ENCODE assay signal across 33 cellular contexts in genomic region chr17:7025240-7025639, GRCh38. TPM values are rescaled to one million over a fixed set of nuclear protein-coding genes. Genes with fewer than 3 reads are reported as not detected.
A peak's percentile ranks its signal among the peaks of the same experiment; 100 is the strongest.
DNase-seq lines count a peak whose midpoint lies in the region; ATAC-seq and TF ChIP-seq lines count a peak whose summit lies in the region.
"Had no signal": no experiment of that assay in that cellular context is flagged by ENCODE, and none has a peak within 500 bp of the region (broad histone marks: within the 10 kb centered on the region; RNA-seq: fewer than 3 reads in every experiment).

No MANE protein-coding gene starts in this region.

- POLR2A ChIA-PET in PC-3 (lab: Charles Lee; ENCODE audit: unreplicated experiment) = no interaction called here

- no peak overlapping the region for H3K4me2 ChIP-seq in PC-3 (ENCODE audit: low read length)
- H3K4me2 ChIP-seq: smooth muscle cell had no signal

- no peaks in the 10 kb centered on the region for H3K9me3 Mint-ChIP-seq in activated naive CD8-positive, alpha-beta T cell (ENCODE audit: low read depth)
- H3K9me3 Mint-ChIP-seq in activated naive CD8-positive, alpha-beta T cell treated with anti-CD3 and anti-CD28 coated beads, Interleukin-2, amount 50 U/mL, for 24 hours = peaks cover 4% of the 10 kb centered on the region
- peaks cover 7% of the 10 kb centered on the region for H3K9me3 Mint-ChIP-seq in activated T-helper 1 cell treated with anti-CD3 and anti-CD28 coated beads, Interleukin-12 subunit alpha, Interleukin-12 subunit beta, Interleukin-2, Interleukin-4 antibody, amounts not matched to agents 30 ng/mL and 10 ng/mL and 1 ng/mL, durations not matched to agents 14 hours and 24 hours and 36 hours
- H3K9me3 Mint-ChIP-seq: naive thymus-derived CD4-positive, alpha-beta T cell had no signal

- no peaks in the 10 kb centered on the region for H4K20me1 ChIP-seq in PC-3 (ENCODE audit: low read length)

- CTCF ChIA-PET in PC-3 (lab: Charles Lee) = interaction anchor here (0.6 kb wide), 1 partner anchor 108 kb away, joined by 3 read pairs; no protein-coding TSS in a partner anchor

- DNase-seq in activated naive CD8-positive, alpha-beta T cell treated with anti-CD3 and anti-CD28 coated beads, Interleukin-2, amount 50 U/mL, for 24 hours = no peak
- no peak for DNase-seq in activated T-helper 1 cell treated with anti-CD3 and anti-CD28 coated beads, Interleukin-12 subunit alpha, Interleukin-12 subunit beta, Interleukin-2, Interleukin-4 antibody, amounts not matched to agents 30 ng/mL and 10 ng/mL and 1 ng/mL, durations not matched to agents 14 hours and 24 hours and 36 hours (ENCODE audit: low spot score)
- DNase-seq in kidney tubule cell (ENCODE audit: low spot score) (peak; percentile 65), renal cortical epithelial cell (ENCODE audit: low read depth) (peak; percentile 61), NCI-H1694 (lab: John Stamatoyannopoulos, UW) (no peak), NCI-H748 treated with DMSO at 0.1 percent for 48 hours (lab: John Stamatoyannopoulos, UW) (no peak), PC-3 (no peak)
- DNase-seq: 8988T; activated CD4-positive, alpha-beta T cell treated with anti-CD3 and anti-CD28 coated beads, Interleukin-2, amount 50 U/mL, for 4 hours; activated CD4-positive, CD25-positive, alpha-beta regulatory T cell; activated CD8-positive, alpha-beta memory T cell treated with anti-CD3 and anti-CD28 coated beads, Interleukin-2, amount 10 ng/mL, durations not matched to agents 7 days and 5 days; activated T-cell treated with anti-CD3 and anti-CD28 coated beads, Interleukin-2, amount 50 U/mL, for 48 hours; adrenal gland; KG1; left lung; naive thymus-derived CD4-positive, alpha-beta T cell; NCI-H1092 treated with DMSO at 0.1 percent for 48 hours; NCI-H1930; NCI-H524 treated with DMSO at 0.1 percent for 48 hours; stimulated activated naive CD4-positive, alpha-beta T cell; T-helper 1 cell; testis; uterus had no signal

- no peak for ATAC-seq in activated naive CD8-positive, alpha-beta T cell treated with anti-CD3 and anti-CD28 coated beads, Interleukin-2, amount 50 U/mL, for 24 hours
- no peak for ATAC-seq in PC-3
- ATAC-seq: activated CD8-positive, alpha-beta memory T cell treated with anti-CD3 and anti-CD28 coated beads, Interleukin-2, amount 10 ng/mL, durations not matched to agents 7 days and 5 days; left lung; naive thymus-derived CD4-positive, alpha-beta T cell had no signal

- H3K4me1 ChIP-seq in PC-3 (ENCODE audit: insufficient read depth, low read length) = peaks cover 4% of the 10 kb centered on the region; the same call in 1 of the 2 replicates

- H3K4me3 ChIP-seq in PC-3 (ENCODE audit: low read length) = no peak overlapping the region
- H3K4me3 ChIP-seq: adrenal gland, SK-N-MC, smooth muscle cell, testis, uterus had no signal

- H3K9ac ChIP-seq in PC-3 (ENCODE audit: low read length) = no peak overlapping the region

- no TSS peak for BruUV-seq in PC-3 (replicated peaks; lab: Mats Ljungman, UMichigan)

- no peak overlapping the region for H2AFZ ChIP-seq in PC-3 (ENCODE audit: low read length)

- H3K4me1 Mint-ChIP-seq in activated naive CD8-positive, alpha-beta T cell (ENCODE audit: low read depth) = peaks cover 38% of the 10 kb centered on the region
- H3K4me1 Mint-ChIP-seq in activated naive CD8-positive, alpha-beta T cell treated with anti-CD3 and anti-CD28 coated beads, Interleukin-2, amount 50 U/mL, for 24 hours = peaks cover 48% of the 10 kb centered on the region
- peaks cover 65% of the 10 kb centered on the region for H3K4me1 Mint-ChIP-seq in activated T-helper 1 cell treated with anti-CD3 and anti-CD28 coated beads, Interleukin-12 subunit alpha, Interleukin-12 subunit beta, Interleukin-2, Interleukin-4 antibody, amounts not matched to agents 30 ng/mL and 10 ng/mL and 1 ng/mL, durations not matched to agents 14 hours and 24 hours and 36 hours (ENCODE audit: low read depth)

- H3K27me3 Mint-ChIP-seq in activated naive CD8-positive, alpha-beta T cell = no peaks in the 10 kb centered on the region
- H3K27me3 Mint-ChIP-seq in activated naive CD8-positive, alpha-beta T cell treated with anti-CD3 and anti-CD28 coated beads, Interleukin-2, amount 50 U/mL, for 24 hours = peaks cover 11% of the 10 kb centered on the region
- H3K27me3 Mint-ChIP-seq in activated T-helper 1 cell treated with anti-CD3 and anti-CD28 coated beads, Interleukin-12 subunit alpha, Interleukin-12 subunit beta, Interleukin-2, Interleukin-4 antibody, amounts not matched to agents 30 ng/mL and 10 ng/mL and 1 ng/mL, durations not matched to agents 14 hours and 24 hours and 36 hours (ENCODE audit: insufficient read depth) = peaks cover 2% of the 10 kb centered on the region
- H3K27me3 Mint-ChIP-seq: activated CD8-positive, alpha-beta memory T cell treated with anti-CD3 and anti-CD28 coated beads, Interleukin-2, amount 10 ng/mL, durations not matched to agents 7 days and 5 days; naive thymus-derived CD4-positive, alpha-beta T cell had no signal

- no peak overlapping the region for H3K27ac Mint-ChIP-seq in activated naive CD8-positive, alpha-beta T cell
- no peak overlapping the region for H3K27ac Mint-ChIP-seq in activated naive CD8-positive, alpha-beta T cell treated with anti-CD3 and anti-CD28 coated beads, Interleukin-2, amount 50 U/mL, for 24 hours
- H3K27ac Mint-ChIP-seq in activated T-helper 1 cell treated with anti-CD3 and anti-CD28 coated beads, Interleukin-12 subunit alpha, Interleukin-12 subunit beta, Interleukin-2, Interleukin-4 antibody, amounts not matched to agents 30 ng/mL and 10 ng/mL and 1 ng/mL, durations not matched to agents 14 hours and 24 hours and 36 hours = peak overlapping the region; percentile 23
- H3K27ac Mint-ChIP-seq: activated CD8-positive, alpha-beta memory T cell treated with anti-CD3 and anti-CD28 coated beads, Interleukin-2, amount 10 ng/mL, durations not matched to agents 7 days and 5 days had no signal

- no peaks in the 10 kb centered on the region for H3K27me3 ChIP-seq in PC-3 (ENCODE audit: low read length)
- H3K27me3 ChIP-seq: adrenal gland, testis had no signal

- no peaks in the 10 kb centered on the region for H3K9me2 ChIP-seq in PC-3 (replicated peaks; ENCODE audit: low read length)

- H3K27ac ChIP-seq in PC-3 (ENCODE audit: low read length) = no peak overlapping the region
- H3K27ac ChIP-seq: adrenal gland, epithelial cell of prostate, left lung, right atrium auricular region, SK-N-MC, testis had no signal

- no peaks in the 10 kb centered on the region for H3K36me3 Mint-ChIP-seq in activated naive CD8-positive, alpha-beta T cell
- peaks cover 3% of the 10 kb centered on the region for H3K36me3 Mint-ChIP-seq in activated naive CD8-positive, alpha-beta T cell treated with anti-CD3 and anti-CD28 coated beads, Interleukin-2, amount 50 U/mL, for 24 hours (ENCODE audit: low read depth)
- peaks cover 4% of the 10 kb centered on the region for H3K36me3 Mint-ChIP-seq in activated T-helper 1 cell treated with anti-CD3 and anti-CD28 coated beads, Interleukin-12 subunit alpha, Interleukin-12 subunit beta, Interleukin-2, Interleukin-4 antibody, amounts not matched to agents 30 ng/mL and 10 ng/mL and 1 ng/mL, durations not matched to agents 14 hours and 24 hours and 36 hours (ENCODE audit: low read depth)

- peak overlapping the region; percentile 27 for H3K4me3 Mint-ChIP-seq in activated naive CD8-positive, alpha-beta T cell
- H3K4me3 Mint-ChIP-seq in activated naive CD8-positive, alpha-beta T cell treated with anti-CD3 and anti-CD28 coated beads, Interleukin-2, amount 50 U/mL, for 24 hours = no peak overlapping the region
- H3K4me3 Mint-ChIP-seq in activated T-helper 1 cell treated with anti-CD3 and anti-CD28 coated beads, Interleukin-12 subunit alpha, Interleukin-12 subunit beta, Interleukin-2, Interleukin-4 antibody, amounts not matched to agents 30 ng/mL and 10 ng/mL and 1 ng/mL, durations not matched to agents 14 hours and 24 hours and 36 hours = no peak overlapping the region
- H3K4me3 Mint-ChIP-seq: activated CD8-positive, alpha-beta memory T cell treated with anti-CD3 and anti-CD28 coated beads, Interleukin-2, amount 10 ng/mL, durations not matched to agents 7 days and 5 days; CD14-positive monocyte had no signal

- H3K79me2 ChIP-seq in PC-3 (ENCODE audit: low read length) = no peaks in the 10 kb centered on the region

- intact Hi-C loops in activated T-helper 1 cell treated with anti-CD3 and anti-CD28 coated beads, Interleukin-12 subunit alpha, Interleukin-12 subunit beta, Interleukin-2, Interleukin-4 antibody, amounts not matched to agents 30 ng/mL and 10 ng/mL and 1 ng/mL, durations not matched to agents 14 hours and 24 hours and 36 hours (cut with micrococcal nuclease) = no loop called here
- intact Hi-C loops in PC-3 (cut with micrococcal nuclease) = no loop called here

- H3F3A ChIP-seq in PC-3 (ENCODE audit: low read length, unreplicated experiment) = no peaks in the 10 kb centered on the region

- H3K9me3 ChIP-seq in PC-3 (ENCODE audit: low read length) = no peaks in the 10 kb centered on the region
- H3K9me3 ChIP-seq: adrenal gland, left lung, right atrium auricular region, testis, uterus had no signal

- no peaks in the 10 kb centered on the region for H3K36me3 ChIP-seq in PC-3 (ENCODE audit: low read depth, low read length)
- H3K36me3 ChIP-seq: adrenal gland, left lung, right atrium auricular region, uterus had no signal

- no peak for TF ChIP-seq CTCF in PC-3 (conservative IDR thresholded peaks at IDR 0.05; ENCODE audit: low read depth, low read length)

RNA-seq across cellular contexts. Expression of gene BCL6B, which starts 2.4 kb away (rescaled TPM):
- 1.5 and 2.5 TPM in 2 replicates for total RNA-seq in activated T-helper 1 cell treated with anti-CD3 and anti-CD28 coated beads, Interleukin-12 subunit alpha, Interleukin-12 subunit beta, Interleukin-2, Interleukin-4 antibody, amounts not matched to agents 30 ng/mL and 10 ng/mL and 1 ng/mL, durations not matched to agents 14 hours and 24 hours and 36 hours
- total RNA-seq in renal cortical epithelial cell (under 0.01 and 0.05 TPM in 2 replicates), PC-3 (2014; rRNA removed) (0.12 TPM in 1 of 2 replicates, not detected in the other)
- total RNA-seq: HT1080, MCF 10A, osteocyte, smooth muscle cell had no signal

RNA-seq across cellular contexts. Expression of gene SLC16A13, which starts 10.6 kb away (rescaled TPM):
- 14.3 and 14.8 TPM in 2 replicates for total RNA-seq in activated T-helper 1 cell treated with anti-CD3 and anti-CD28 coated beads, Interleukin-12 subunit alpha, Interleukin-12 subunit beta, Interleukin-2, Interleukin-4 antibody, amounts not matched to agents 30 ng/mL and 10 ng/mL and 1 ng/mL, durations not matched to agents 14 hours and 24 hours and 36 hours
- 0.99 and 1.0 TPM in 2 replicates for total RNA-seq in renal cortical epithelial cell
- total RNA-seq in PC-3 (2014; rRNA removed) = 0.62 and 1.7 TPM in 2 replicates

RNA-seq across cellular contexts. Expression of gene RNASEK, which starts 12.8 kb away (rescaled TPM):
- total RNA-seq in activated T-helper 1 cell treated with anti-CD3 and anti-CD28 coated beads, Interleukin-12 subunit alpha, Interleukin-12 subunit beta, Interleukin-2, Interleukin-4 antibody, amounts not matched to agents 30 ng/mL and 10 ng/mL and 1 ng/mL, durations not matched to agents 14 hours and 24 hours and 36 hours = 140 and 144 TPM in 2 replicates
- 31.4 and 40.3 TPM in 2 replicates for total RNA-seq in renal cortical epithelial cell
- 169 and 195 TPM in 2 replicates for total RNA-seq in PC-3 (2014; rRNA removed)

RNA-seq across cellular contexts. Expression of gene SLC16A11, which starts 18.7 kb away (rescaled TPM):
- 0.34 and 0.47 TPM in 2 replicates for total RNA-seq in activated T-helper 1 cell treated with anti-CD3 and anti-CD28 coated beads, Interleukin-12 subunit alpha, Interleukin-12 subunit beta, Interleukin-2, Interleukin-4 antibody, amounts not matched to agents 30 ng/mL and 10 ng/mL and 1 ng/mL, durations not matched to agents 14 hours and 24 hours and 36 hours
- not detected in 2 replicates for total RNA-seq in renal cortical epithelial cell
- 0.75 TPM in 1 of 2 replicates, not detected in the other for total RNA-seq in PC-3 (2014; rRNA removed)
- total RNA-seq: HT1080, MCF 10A had no signal

RNA-seq across cellular contexts. Expression of gene ALOX12, which starts 29.4 kb away (rescaled TPM):
- not detected in 2 replicates for total RNA-seq in activated T-helper 1 cell treated with anti-CD3 and anti-CD28 coated beads, Interleukin-12 subunit alpha, Interleukin-12 subunit beta, Interleukin-2, Interleukin-4 antibody, amounts not matched to agents 30 ng/mL and 10 ng/mL and 1 ng/mL, durations not matched to agents 14 hours and 24 hours and 36 hours
- total RNA-seq in renal cortical epithelial cell (not detected in 2 replicates), PC-3 (2014; rRNA removed) (not detected in 2 replicates)
- total RNA-seq: activated CD8-positive, alpha-beta memory T cell treated with anti-CD3 and anti-CD28 coated beads, Interleukin-2, amount 10 ng/mL, durations not matched to agents 7 days and 5 days; glomerular endothelial cell; HT1080; MCF 10A; osteocyte; smooth muscle cell had no signal

Comparison
In these comparisons a context has a peak if more than half of its experiments do, and no peak if none do; other contexts are left out.
1. DNase-seq: peak in kidney tubule cell (single experiment) and renal cortical epithelial cell (single experiment); none in activated naive CD8-positive, alpha-beta T cell treated with anti-CD3 and anti-CD28 coated beads, Interleukin-2, amount 50 U/mL, for 24 hours (single experiment), activated T-helper 1 cell treated with anti-CD3 and anti-CD28 coated beads, Interleukin-12 subunit alpha, Interleukin-12 subunit beta, Interleukin-2, Interleukin-4 antibody, amounts not matched to agents 30 ng/mL and 10 ng/mL and 1 ng/mL, durations not matched to agents 14 hours and 24 hours and 36 hours (single experiment), NCI-H1694 (single experiment), NCI-H748 treated with DMSO at 0.1 percent for 48 hours (single experiment) and PC-3 (single experiment).